In genomic region chr5:1215320-1216096, GRCh38 we compare ENCODE assay signal across 1 cellular context.
TF ChIP-seq lines count a peak whose summit lies in the region.

No MANE protein-coding gene starts in this region.

TF ChIP-seq in H1, 55 proteins besides CTCF, POLR2A, EP300 and RAD21:
- TF ChIP-seq ZNF274 (IDR thresholded peaks at IDR 0.05; ENCODE audit: borderline replicate concordance, extremely low read depth, low read length) (no peak), CBX8 (IDR thresholded peaks at IDR 0.05; ENCODE audit: borderline replicate concordance, low read depth, low read length) (no peak), TCF12 (IDR thresholded peaks at IDR 0.05; ENCODE audit: low read depth, low read length) (no peak), KDM4A (IDR thresholded peaks at IDR 0.05; ENCODE audit: low read depth, low read length, severe bottlenecking) (no peak), HDAC6 (IDR thresholded peaks at IDR 0.05; ENCODE audit: low read depth, low read length) (no peak), SP4 (IDR thresholded peaks at IDR 0.05; ENCODE audit: low read length) (no peak), NRF1 (IDR thresholded peaks at IDR 0.05; ENCODE audit: low read depth, low read length) (no peak), HDAC2 (IDR thresholded peaks at IDR 0.05; ENCODE audit: borderline replicate concordance in 1 of 2, low read depth in 2 of 2, low read length in 2 of 2) (no peak), RBBP5 (IDR thresholded peaks at IDR 0.05; ENCODE audit: borderline replicate concordance, low read depth, low read length) (no peak), BRCA1 (IDR thresholded peaks at IDR 0.05; ENCODE audit: low read depth, low read length) (no peak), SIRT6 (IDR thresholded peaks at IDR 0.05; ENCODE audit: low read length) (no peak), TAF7 (optimal IDR thresholded peaks at IDR 0.05; ENCODE audit: borderline replicate concordance, low read depth, low read length) (no peak), CREB1 (IDR thresholded peaks at IDR 0.05) (no peak), CTBP2 (IDR thresholded peaks at IDR 0.05; ENCODE audit: borderline replicate concordance, insufficient read depth, insufficient read length, low read length) (no peak), KDM5A (IDR thresholded peaks at IDR 0.05; ENCODE audit: low read length) (no peak), ATF3 (IDR thresholded peaks at IDR 0.05; ENCODE audit: insufficient read depth, low read depth, low read length) (no peak), JUN (IDR thresholded peaks at IDR 0.05; ENCODE audit: low read depth, low read length) (no peak), PHF8 (conservative IDR thresholded peaks at IDR 0.05; ENCODE audit: low read depth, low read length) (no peak), SAP30 (IDR thresholded peaks at IDR 0.05; ENCODE audit: insufficient read depth, insufficient replicate concordance, low read length) (no peak), CHD2 (IDR thresholded peaks at IDR 0.05; ENCODE audit: low read length) (no peak)
